Comparison of ENCODE assay signal across 10 cellular contexts in genomic region chr12:21942377-21942703, GRCh38. TPM values are rescaled to one million over a fixed set of nuclear protein-coding genes. Genes with fewer than 3 reads are reported as not detected.
DNase-seq lines count a peak whose midpoint lies in the region; ATAC-seq, FAIRE-seq and TF ChIP-seq lines count a peak whose summit lies in the region.
"Had no signal": no experiment of that assay in that cellular context is flagged by ENCODE, and none has a peak within 500 bp of the region (broad histone marks: within the 10 kb centered on the region; RNA-seq: fewer than 3 reads in every experiment).

No MANE protein-coding gene starts in this region.

- ATAC-seq in body of pancreas, result peak; percentile 7
- peak in 5 of 8 donors; percentile 20 to 55 (median 24) for ATAC-seq in heart right ventricle
- no peak for ATAC-seq in GM19023 (IDR thresholded peaks at IDR 0.05; ENCODE audit: unreplicated experiment)

- TF ChIP-seq EP300 in tibial nerve (IDR thresholded peaks at IDR 0.05), result no peak

- H3K9me3 Mint-ChIP-seq in nephron progenitor cell, result peaks cover 44% of the 10 kb centered on the region

- TF ChIP-seq CTCF in body of pancreas (IDR thresholded peaks at IDR 0.05), result no peak
- no peak for TF ChIP-seq CTCF in heart right ventricle (IDR thresholded peaks at IDR 0.05)
- TF ChIP-seq CTCF in nephron progenitor cell (IDR thresholded peaks at IDR 0.05), result no peak
- TF ChIP-seq CTCF in tibial nerve (IDR thresholded peaks at IDR 0.05), result no peak

- no peaks in the 10 kb centered on the region for H3K36me3 ChIP-seq in body of pancreas (replicated peaks in 1 of 2; ENCODE audit: insufficient read depth in 1 of 2, low read depth in 2 of 2)
- no peaks in the 10 kb centered on the region for H3K36me3 ChIP-seq in heart right ventricle
- H3K36me3 ChIP-seq in tibial nerve, result no peaks in the 10 kb centered on the region

- WGBS in body of pancreas, 2 donors, result 25 to 63% methylated on average over 7 to 11 of the region's 11 CpGs
- WGBS in heart right ventricle, 2 donors, result 10 to 15% methylated on average over 11 of the region's 11 CpGs
- 20 to 49% methylated on average over 9 to 11 of the region's 11 CpGs for WGBS in tibial nerve, 2 donors

- H3K4me3 ChIP-seq in body of pancreas, result peak overlapping the region in 1 of 2 donors; percentile 34
- H3K4me3 ChIP-seq in heart right ventricle, result peak overlapping the region; percentile 23 to 65 (median 58)
- peak overlapping the region; percentile 34 to 54 (median 38) for H3K4me3 ChIP-seq in tibial nerve

- H3K4me3 Mint-ChIP-seq in nephron progenitor cell, result peak overlapping the region; percentile 87

- no peaks in the 10 kb centered on the region for H3K27me3 ChIP-seq in body of pancreas
- H3K27me3 ChIP-seq in heart right ventricle, result peaks cover 0 to 46% (median 5%) of the 10 kb centered on the region in 7 donors
- peaks cover 0 to 26% of the 10 kb centered on the region in 2 donors for H3K27me3 ChIP-seq in tibial nerve

- TF ChIP-seq POLR2A in body of pancreas (IDR thresholded peaks at IDR 0.05), result no peak
- TF ChIP-seq POLR2A in tibial nerve (IDR thresholded peaks at IDR 0.05), result no peak

- DNase-seq in body of pancreas (no peak), heart right ventricle (no peak), nephron progenitor cell (no peak), tibial nerve (ENCODE audit: low spot score in 2 of 2) (no peak), frontal cortex (ENCODE audit: low spot score in 2 of 2) (no peak), nucleus accumbens (lab: John Stamatoyannopoulos, UW) (no peak), DMS 273 treated with DMSO at 0.1 percent for 48 hours (lab: John Stamatoyannopoulos, UW) (no peak)
- DNase-seq: activated CD4-positive, alpha-beta memory T cell treated with anti-CD3 and anti-CD28 coated beads for 36 hours had no signal

- peaks cover 20% of the 10 kb centered on the region for H3K36me3 Mint-ChIP-seq in nephron progenitor cell (ENCODE audit: low read depth)

- no peak for FAIRE-seq in frontal cortex (lab: Jason Lieb, UNC)

- H3K27ac Mint-ChIP-seq in nephron progenitor cell, result no peak overlapping the region
- H3K27ac Mint-ChIP-seq: activated CD4-positive, alpha-beta memory T cell treated with anti-CD3 and anti-CD28 coated beads for 36 hours; activated naive CD8-positive, alpha-beta T cell had no signal

- peaks cover 0 to 12% (median 0%) of the 10 kb centered on the region in 3 donors for H3K9me3 ChIP-seq in body of pancreas
- peaks cover 0 to 31% (median 18%) of the 10 kb centered on the region in 11 donors for H3K9me3 ChIP-seq in heart right ventricle
- H3K9me3 ChIP-seq in tibial nerve, result peaks cover 0 to 18% (median 0%) of the 10 kb centered on the region in 4 donors

- peaks cover 3% of the 10 kb centered on the region for H3K27me3 Mint-ChIP-seq in nephron progenitor cell (ENCODE audit: low read depth, poor library complexity)

- no peaks in the 10 kb centered on the region for H3K4me1 ChIP-seq in body of pancreas
- H3K4me1 ChIP-seq in heart right ventricle, result peaks cover 0 to 29% (median 1%) of the 10 kb centered on the region in 9 donors
- H3K4me1 ChIP-seq in tibial nerve, result peaks cover 0 to 21% (median 0%) of the 10 kb centered on the region in 4 donors

- H3K27ac ChIP-seq in body of pancreas, result peak overlapping the region in 2 of 4 donors; percentile 69 to 73
- peak overlapping the region; percentile 79 to 96 (median 92) for H3K27ac ChIP-seq in heart right ventricle
- H3K27ac ChIP-seq in tibial nerve, result peak overlapping the region in 3 of 4 donors; percentile 28 to 77 (median 60)

- intact Hi-C loops in body of pancreas (cut with DNase I) (no loop called here), heart right ventricle (cut with DNase I) (loop anchor here in 5 of 10 donors (5.0 kb wide), 1 partner anchor 170 kb away; the partner anchor contains the start of gene KCNJ8 (in 5 of the 5))

- peaks cover 42% of the 10 kb centered on the region for H3K4me1 Mint-ChIP-seq in nephron progenitor cell

RNA-seq across cellular contexts. Expression of gene ABCC9, which starts 1.1 kb away (rescaled TPM):
- total RNA-seq in body of pancreas, result 10 to 100 TPM; 12.2 to 13.2 TPM
- total RNA-seq in heart right ventricle, result 100 to 1,000 TPM in 6 of 10 donors, 10 to 100 TPM in 4; 64.3 to 128 (median 104) TPM
- 10 to 100 TPM in 1 of 2 donors, 1 to 10 TPM in 1; 8.7 to 21.1 TPM for polyA plus RNA-seq in heart right ventricle
- 10 to 100 TPM; 12.5 to 41.6 (median 27.3) TPM for total RNA-seq in tibial nerve
- 13.0 TPM for total RNA-seq in frontal cortex
- total RNA-seq: activated CD4-positive, alpha-beta memory T cell treated with anti-CD3 and anti-CD28 coated beads for 36 hours had no signal
